Comparison of ENCODE assay signal across 1 cellular context in genomic region chr1:19251305-19252196, GRCh38.
TF ChIP-seq lines count a peak whose summit lies in the region.

EMC1 (minus strand) TSS chr1:19251524; CDS start chr1:19251509, 15 bp downstream.
MRTO4 (plus strand) TSS chr1:19251805; CDS start chr1:19251836, 31 bp downstream.

TF ChIP-seq in HepG2, 621 proteins besides CTCF, POLR2A, EP300 and RAD21 (continued from another document and continues in another):
- no peak for TF ChIP-seq ZSCAN22 (CRISPR knock-in tag; IDR thresholded peaks at IDR 0.05)
- peak; percentile 89 for TF ChIP-seq CHD2 (IDR thresholded peaks at IDR 0.05; ENCODE audit: low read depth, low read length)
- peak; percentile 98 for TF ChIP-seq GATAD1 (CRISPR knock-in tag; IDR thresholded peaks at IDR 0.05)
- peak; percentile 93 for TF ChIP-seq TARDBP (CRISPR knock-in tag; IDR thresholded peaks at IDR 0.05)
- peak; percentile 97 for TF ChIP-seq MXD3 (CRISPR knock-in tag; IDR thresholded peaks at IDR 0.05)
- peak; percentile 73; the same call in 1 of the 2 replicates for TF ChIP-seq PITX1 (CRISPR knock-in tag; IDR thresholded peaks at IDR 0.05)
- 0 out of 2 replicates have a peak, but pooled peaks have one; percentile 60 for TF ChIP-seq ZNF580 (CRISPR knock-in tag; IDR thresholded peaks at IDR 0.05; ENCODE audit: borderline replicate concordance, low read depth)
- no peak for TF ChIP-seq ZNF496 (CRISPR knock-in tag; IDR thresholded peaks at IDR 0.05; ENCODE audit: insufficient replicate concordance)
- 0 out of 2 replicates have a peak, but pooled peaks have one; percentile 3 for TF ChIP-seq PATZ1 (CRISPR knock-in tag; IDR thresholded peaks at IDR 0.05)
- peak; percentile 59; the same call in 1 of the 2 replicates for TF ChIP-seq ISX (CRISPR knock-in tag; conservative IDR thresholded peaks at IDR 0.05)
- peak; percentile 90; the same call in 1 of the 2 replicates for TF ChIP-seq ZNF333 (CRISPR knock-in tag; IDR thresholded peaks at IDR 0.05; ENCODE audit: borderline replicate concordance)
- no peak for TF ChIP-seq ZHX2 (IDR thresholded peaks at IDR 0.05; ENCODE audit: low read depth)
- no peak for TF ChIP-seq ZHX2 (CRISPR knock-in tag; IDR thresholded peaks at IDR 0.05; ENCODE audit: borderline replicate concordance)
- 0 out of 2 replicates have a peak, but pooled peaks have one; percentile 29 for TF ChIP-seq KLF11 (CRISPR knock-in tag; IDR thresholded peaks at IDR 0.05)
- TF ChIP-seq, protein P1, sequence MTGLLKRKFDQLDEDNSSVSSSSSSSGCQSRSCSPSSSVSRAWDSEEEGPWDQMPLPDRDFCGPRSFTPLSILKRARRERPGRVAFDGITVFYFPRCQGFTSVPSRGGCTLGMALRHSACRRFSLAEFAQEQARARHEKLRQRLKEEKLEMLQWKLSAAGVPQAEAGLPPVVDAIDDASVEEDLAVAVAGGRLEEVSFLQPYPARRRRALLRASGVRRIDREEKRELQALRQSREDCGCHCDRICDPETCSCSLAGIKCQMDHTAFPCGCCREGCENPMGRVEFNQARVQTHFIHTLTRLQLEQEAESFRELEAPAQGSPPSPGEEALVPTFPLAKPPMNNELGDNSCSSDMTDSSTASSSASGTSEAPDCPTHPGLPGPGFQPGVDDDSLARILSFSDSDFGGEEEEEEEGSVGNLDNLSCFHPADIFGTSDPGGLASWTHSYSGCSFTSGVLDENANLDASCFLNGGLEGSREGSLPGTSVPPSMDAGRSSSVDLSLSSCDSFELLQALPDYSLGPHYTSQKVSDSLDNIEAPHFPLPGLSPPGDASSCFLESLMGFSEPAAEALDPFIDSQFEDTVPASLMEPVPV (CRISPR knock-in tag; IDR thresholded peaks at IDR 0.05): peak; percentile 84; the same call in 1 of the 2 replicates
- TF ChIP-seq TCF7 (IDR thresholded peaks at IDR 0.05; ENCODE audit: low read depth): no peak
- TF ChIP-seq, protein P2, sequence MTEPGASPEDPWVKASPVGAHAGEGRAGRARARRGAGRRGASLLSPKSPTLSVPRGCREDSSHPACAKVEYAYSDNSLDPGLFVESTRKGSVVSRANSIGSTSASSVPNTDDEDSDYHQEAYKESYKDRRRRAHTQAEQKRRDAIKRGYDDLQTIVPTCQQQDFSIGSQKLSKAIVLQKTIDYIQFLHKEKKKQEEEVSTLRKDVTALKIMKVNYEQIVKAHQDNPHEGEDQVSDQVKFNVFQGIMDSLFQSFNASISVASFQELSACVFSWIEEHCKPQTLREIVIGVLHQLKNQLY (CRISPR knock-in tag; IDR thresholded peaks at IDR 0.05): 0 out of 2 replicates have a peak, but pooled peaks have one; percentile 41
- no peak for TF ChIP-seq NCOR1 (IDR thresholded peaks at IDR 0.05; ENCODE audit: borderline replicate concordance, low read length)
- TF ChIP-seq ZNF513 (CRISPR knock-in tag; conservative IDR thresholded peaks at IDR 0.05): no peak
- peak; percentile 76; the same call in 1 of the 2 replicates for TF ChIP-seq BRF2 (CRISPR knock-in tag; IDR thresholded peaks at IDR 0.05)
- no peak for TF ChIP-seq HOMEZ (CRISPR knock-in tag; IDR thresholded peaks at IDR 0.05; ENCODE audit: low read depth)
- TF ChIP-seq ZNF704 (CRISPR knock-in tag; IDR thresholded peaks at IDR 0.05; ENCODE audit: borderline replicate concordance): no peak; the same call in 1 of the 2 replicates
- TF ChIP-seq SATB2 (CRISPR knock-in tag; IDR thresholded peaks at IDR 0.05): 0 out of 2 replicates have a peak, but pooled peaks have one; percentile 24
- TF ChIP-seq ZNF790 (CRISPR knock-in tag; IDR thresholded peaks at IDR 0.05; ENCODE audit: borderline replicate concordance): peak; percentile 81; the same call in 1 of the 2 replicates
- TF ChIP-seq DBP (CRISPR knock-in tag; IDR thresholded peaks at IDR 0.05; ENCODE audit: not compliant biosample characterization): no peak
- TF ChIP-seq NFE2L1 (CRISPR knock-in tag; IDR thresholded peaks at IDR 0.05; ENCODE audit: borderline replicate concordance): peak; percentile 78; the same call in 1 of the 2 replicates
- TF ChIP-seq, protein P3, sequence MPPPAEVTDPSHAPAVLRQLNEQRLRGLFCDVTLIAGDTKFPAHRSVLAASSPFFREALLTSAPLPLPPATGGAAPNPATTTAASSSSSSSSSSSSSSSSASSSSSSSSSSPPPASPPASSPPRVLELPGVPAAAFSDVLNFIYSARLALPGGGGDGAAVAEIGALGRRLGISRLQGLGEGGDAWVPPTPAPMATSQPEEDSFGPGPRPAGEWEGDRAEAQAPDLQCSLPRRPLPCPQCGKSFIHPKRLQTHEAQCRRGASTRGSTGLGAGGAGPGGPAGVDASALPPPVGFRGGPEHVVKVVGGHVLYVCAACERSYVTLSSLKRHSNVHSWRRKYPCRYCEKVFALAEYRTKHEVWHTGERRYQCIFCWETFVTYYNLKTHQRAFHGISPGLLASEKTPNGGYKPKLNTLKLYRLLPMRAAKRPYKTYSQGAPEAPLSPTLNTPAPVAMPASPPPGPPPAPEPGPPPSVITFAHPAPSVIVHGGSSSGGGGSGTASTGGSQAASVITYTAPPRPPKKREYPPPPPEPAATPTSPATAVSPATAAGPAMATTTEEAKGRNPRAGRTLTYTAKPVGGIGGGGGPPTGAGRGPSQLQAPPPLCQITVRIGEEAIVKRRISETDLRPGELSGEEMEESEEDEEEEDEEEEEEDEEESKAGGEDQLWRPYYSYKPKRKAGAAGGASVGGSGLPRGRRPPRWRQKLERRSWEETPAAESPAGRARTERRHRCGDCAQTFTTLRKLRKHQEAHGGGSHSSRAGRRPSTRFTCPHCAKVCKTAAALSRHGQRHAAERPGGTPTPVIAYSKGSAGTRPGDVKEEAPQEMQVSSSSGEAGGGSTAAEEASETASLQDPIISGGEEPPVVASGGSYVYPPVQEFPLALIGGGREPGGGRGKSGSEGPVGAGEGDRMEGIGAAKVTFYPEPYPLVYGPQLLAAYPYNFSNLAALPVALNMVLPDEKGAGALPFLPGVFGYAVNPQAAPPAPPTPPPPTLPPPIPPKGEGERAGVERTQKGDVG (CRISPR knock-in tag; IDR thresholded peaks at IDR 0.05; ENCODE audit: borderline replicate concordance): no peak
